In genomic region chr3:167091186-167091585, GRCh38 we compare ENCODE assay signal across 28 cellular contexts.
A peak's percentile ranks its signal among the peaks of the same experiment; 100 is the strongest.
DNase-seq lines count a peak whose midpoint lies in the region; TF ChIP-seq lines count a peak whose summit lies in the region.
"Had no signal": no experiment of that assay in that cellular context is flagged by ENCODE, and none has a peak within 500 bp of the region (broad histone marks: within the 10 kb centered on the region; RNA-seq: fewer than 3 reads in every experiment).

No MANE protein-coding gene starts in this region.

- H3K4me3 ChIP-seq in fibroblast of mammary gland (ENCODE audit: control insufficient read depth, low read depth, low read length) (no peak overlapping the region), neuronal stem cell (ENCODE audit: low read length in 2 of 2) (no peak overlapping the region)
- H3K4me3 ChIP-seq: coronary artery, right lobe of liver, stomach had no signal

- WGBS in neuronal stem cell (ENCODE audit: extremely low coverage in 2 of 2, insufficient read length in 2 of 2, insufficient replicate concordance in 1 of 2), 2 donors: no CpG with 5 or more reads among the region's 2 CpGs

- H2BK5ac ChIP-seq in neuronal stem cell (ENCODE audit: low read length): no peak overlapping the region

- no peak overlapping the region for H2BK15ac ChIP-seq in neuronal stem cell (ENCODE audit: low read length)

- no peak overlapping the region for H3K9ac ChIP-seq in neuronal stem cell (ENCODE audit: low read depth, low read length, poor library complexity)
- H3K9ac ChIP-seq: KMS-11 had no signal

- no peaks in the 10 kb centered on the region for H3K9me3 ChIP-seq in neuronal stem cell (replicated peaks in 1 of 2; ENCODE audit: control insufficient read depth in 2 of 2, insufficient read depth in 1 of 2, low read depth in 1 of 2, low read length in 2 of 2)
- H3K9me3 ChIP-seq: Caco-2, right lobe of liver, stomach had no signal

- H2BK12ac ChIP-seq in neuronal stem cell (ENCODE audit: low read length): no peak overlapping the region

- no peak for TF ChIP-seq CTCF in fibroblast of mammary gland (conservative IDR thresholded peaks at IDR 0.05; ENCODE audit: control insufficient read depth, insufficient read depth, low read depth, low read length)

- no peak overlapping the region for H3K23ac ChIP-seq in neuronal stem cell (ENCODE audit: low read depth, low read length, poor library complexity)

- DNase-seq in NCI-H510A treated with DMSO at 0.1 percent for 48 hours (lab: John Stamatoyannopoulos, UW) (peak; percentile 79), NCI-H510A (lab: John Stamatoyannopoulos, UW) (no peak), NCI-H446 treated with DMSO at 0.1 percent for 48 hours (lab: John Stamatoyannopoulos, UW) (peak; percentile 47), fibroblast of mammary gland (ENCODE audit: low read depth) (peak; percentile 10), neuronal stem cell (ENCODE audit: low spot score) (no peak), COR-L47 (lab: John Stamatoyannopoulos, UW) (no peak), NCI-H2029 treated with DMSO at 0.1 percent for 48 hours (lab: John Stamatoyannopoulos, UW) (no peak)
- DNase-seq in stimulated activated CD4-positive, alpha-beta T cell treated with anti-CD3 and anti-CD28 coated beads, Interleukin-4, amount 100 ng/mL, for 4 hours: no peak
- DNase-seq: activated B cell treated with CpG ODN at 0.5 μM for 24 hours; activated CD4-positive, alpha-beta T cell treated with anti-CD3 and anti-CD28 coated beads, Interleukin-2, amount 10 ng/mL, durations not matched to agents 7 days and 5 days; activated gamma-delta T cell treated with Interleukin-2 at 50 U/mL for 16 hours; activated T-cell treated with anti-CD3 and anti-CD28 coated beads, Interleukin-2, amount 50 U/mL, for 1 hour; Caco-2; effector memory CD4-positive, alpha-beta T cell; MM.1S; NCI-H1105 treated with DMSO at 0.1 percent for 48 hours; NCI-H2081 treated with DMSO at 0.1 percent for 48 hours; nucleus accumbens; right lobe of liver; stimulated activated CD4-positive, alpha-beta T cell treated with anti-CD3 and anti-CD28 coated beads, Interleukin-12 subunit alpha, Interleukin-12 subunit beta, amount 100 ng/mL, for 4 hours; stimulated activated CD4-positive, alpha-beta T cell treated with anti-CD3 and anti-CD28 coated beads, Interleukin-2, amount 100 ng/mL, for 48 hours; stomach had no signal

- no peak overlapping the region for H3K14ac ChIP-seq in neuronal stem cell (ENCODE audit: low read length)

- no peak overlapping the region for H3K4me2 ChIP-seq in neuronal stem cell (ENCODE audit: insufficient read depth, low read length, poor library complexity, severe bottlenecking)
- H3K4me2 ChIP-seq: KMS-11 had no signal

- no peaks in the 10 kb centered on the region for H3K4me1 ChIP-seq in neuronal stem cell (ENCODE audit: control insufficient read depth in 2 of 2, insufficient read depth in 1 of 2, low read depth in 1 of 2, low read length in 2 of 2)
- H3K4me1 ChIP-seq: Caco-2, right lobe of liver, stomach had no signal

- no peak overlapping the region for H2BK120ac ChIP-seq in neuronal stem cell (ENCODE audit: low read depth, low read length)

- H4K8ac ChIP-seq in neuronal stem cell (ENCODE audit: low read depth, low read length): no peak overlapping the region

- no peak overlapping the region for H4K91ac ChIP-seq in neuronal stem cell (ENCODE audit: low read depth, low read length, poor library complexity)

- H3K18ac ChIP-seq in neuronal stem cell (ENCODE audit: low read length): no peak overlapping the region

- H3K4ac ChIP-seq in neuronal stem cell (ENCODE audit: low read length): no peak overlapping the region

- H2AFZ ChIP-seq in neuronal stem cell (ENCODE audit: low read length): peak overlapping the region; percentile 39

- H3K79me1 ChIP-seq in neuronal stem cell (ENCODE audit: low read depth, low read length): no peaks in the 10 kb centered on the region

- H3K36me3 ChIP-seq in neuronal stem cell (replicated peaks in 1 of 2; ENCODE audit: control insufficient read depth in 2 of 2, insufficient read depth in 2 of 2, low read length in 2 of 2): no peaks in the 10 kb centered on the region
- H3K36me3 ChIP-seq: right lobe of liver, stomach had no signal

- H3K27me3 ChIP-seq in neuronal stem cell (ENCODE audit: control insufficient read depth in 3 of 3, insufficient read depth in 3 of 3, low read depth in 1 of 3, low read length in 3 of 3): no peaks in the 10 kb centered on the region
- H3K27me3 ChIP-seq: right lobe of liver, stomach had no signal

- no peak overlapping the region for H3K27ac ChIP-seq in neuronal stem cell (replicated peaks; ENCODE audit: low read length)
- H3K27ac ChIP-seq: 22Rv1, C4-2B, coronary artery, epithelial cell of prostate, HL-60, KMS-11, right lobe of liver, stomach had no signal

- no peak overlapping the region for H2AK5ac ChIP-seq in neuronal stem cell (ENCODE audit: low read depth, low read length)

Comparison
In these comparisons a context has a peak if more than half of its experiments do, and no peak if none do; other contexts are left out.
1. DNase-seq: peak in NCI-H510A treated with DMSO at 0.1 percent for 48 hours (single experiment), NCI-H446 treated with DMSO at 0.1 percent for 48 hours (single experiment) and fibroblast of mammary gland (single experiment); none in NCI-H510A (single experiment), neuronal stem cell (single experiment), COR-L47 (single experiment), stimulated activated CD4-positive, alpha-beta T cell treated with anti-CD3 and anti-CD28 coated beads, Interleukin-4, amount 100 ng/mL, for 4 hours (0 of 2) and NCI-H2029 treated with DMSO at 0.1 percent for 48 hours (single experiment).